ENCODE assay signal across 1 cellular context in the genomic region with DNA sequence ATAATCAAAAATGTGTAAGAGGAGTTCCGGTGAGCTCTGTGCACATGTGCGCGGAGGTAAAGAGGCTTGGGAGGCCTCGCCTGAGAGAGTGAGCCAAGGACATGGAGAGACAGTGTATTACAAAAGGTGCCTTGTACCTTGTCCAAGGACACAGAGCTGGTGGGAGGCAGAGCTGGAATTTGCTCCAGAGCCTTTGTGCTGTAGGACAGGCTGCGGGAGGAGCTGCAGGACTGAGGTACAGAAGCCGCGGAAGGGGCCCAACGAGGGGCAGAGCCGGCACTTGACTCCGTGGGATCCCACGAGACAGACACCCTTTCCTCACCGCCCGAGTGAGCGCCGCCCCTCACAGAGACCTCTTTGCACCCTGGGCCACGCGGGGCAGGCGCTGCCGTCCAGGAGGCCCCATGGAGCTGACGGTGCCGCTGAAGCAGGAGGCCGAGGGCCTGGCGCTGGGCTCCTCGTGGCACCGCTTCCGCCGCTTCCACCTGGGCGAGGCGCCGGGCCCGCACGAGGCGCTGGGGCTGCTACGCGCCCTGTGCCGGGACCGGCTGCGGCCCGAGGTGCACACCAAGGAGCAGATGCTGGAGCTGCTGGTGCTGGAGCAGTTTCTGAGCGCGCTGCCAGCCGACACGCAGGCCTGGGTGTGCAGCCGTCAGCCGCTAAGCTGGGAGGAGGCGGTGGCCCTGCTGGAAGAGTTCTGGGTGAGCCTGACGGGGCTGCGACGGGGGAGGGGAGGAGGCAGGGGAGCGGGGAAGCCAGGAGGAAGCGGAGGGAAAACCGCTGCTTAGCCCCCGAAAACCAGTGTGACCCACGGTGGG.
TF ChIP-seq lines count a peak whose summit lies in the region.

No MANE protein-coding gene starts in this region.

TF ChIP-seq in HepG2, 621 proteins besides CTCF, POLR2A, EP300 and RAD21 (continued from another document and continues in another):
- TF ChIP-seq TARDBP (CRISPR knock-in tag; IDR thresholded peaks at IDR 0.05), result peak; percentile 72; the same call in 1 of the 2 replicates
- TF ChIP-seq REST (IDR thresholded peaks at IDR 0.05; ENCODE audit: borderline replicate concordance in 1 of 2, low read depth in 1 of 2, low read length in 2 of 2), result no peak
- TF ChIP-seq SPEN (CRISPR knock-in tag; IDR thresholded peaks at IDR 0.05; ENCODE audit: low read depth), result peak; percentile 80
- peak; percentile 83; the same call in 1 of the 2 replicates for TF ChIP-seq SNAPC2 (CRISPR knock-in tag; IDR thresholded peaks at IDR 0.05)
- peak; percentile 73; the same call in 1 of the 2 replicates for TF ChIP-seq ZNF33B (CRISPR knock-in tag; IDR thresholded peaks at IDR 0.05)
- TF ChIP-seq YEATS4 (CRISPR knock-in tag; IDR thresholded peaks at IDR 0.05; ENCODE audit: borderline replicate concordance), result peak; percentile 75; the same call in 1 of the 2 replicates
- TF ChIP-seq ZNF317 (CRISPR knock-in tag; IDR thresholded peaks at IDR 0.05), result peak; percentile 82
- TF ChIP-seq RARA (CRISPR knock-in tag; IDR thresholded peaks at IDR 0.05), result peak; percentile 51; the same call in 1 of the 2 replicates
- TF ChIP-seq ZNF597 (CRISPR knock-in tag; IDR thresholded peaks at IDR 0.05), result no peak
- TF ChIP-seq, protein P1, sequence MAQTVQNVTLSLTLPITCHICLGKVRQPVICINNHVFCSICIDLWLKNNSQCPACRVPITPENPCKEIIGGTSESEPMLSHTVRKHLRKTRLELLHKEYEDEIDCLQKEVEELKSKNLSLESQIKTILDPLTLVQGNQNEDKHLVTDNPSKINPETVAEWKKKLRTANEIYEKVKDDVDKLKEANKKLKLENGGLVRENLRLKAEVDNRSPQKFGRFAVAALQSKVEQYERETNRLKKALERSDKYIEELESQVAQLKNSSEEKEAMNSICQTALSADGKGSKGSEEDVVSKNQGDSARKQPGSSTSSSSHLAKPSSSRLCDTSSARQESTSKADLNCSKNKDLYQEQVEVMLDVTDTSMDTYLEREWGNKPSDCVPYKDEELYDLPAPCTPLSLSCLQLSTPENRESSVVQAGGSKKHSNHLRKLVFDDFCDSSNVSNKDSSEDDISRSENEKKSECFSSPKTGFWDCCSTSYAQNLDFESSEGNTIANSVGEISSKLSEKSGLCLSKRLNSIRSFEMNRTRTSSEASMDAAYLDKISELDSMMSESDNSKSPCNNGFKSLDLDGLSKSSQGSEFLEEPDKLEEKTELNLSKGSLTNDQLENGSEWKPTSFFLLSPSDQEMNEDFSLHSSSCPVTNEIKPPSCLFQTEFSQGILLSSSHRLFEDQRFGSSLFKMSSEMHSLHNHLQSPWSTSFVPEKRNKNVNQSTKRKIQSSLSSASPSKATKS (CRISPR knock-in tag; IDR thresholded peaks at IDR 0.05), result no peak; the same call in 1 of the 2 replicates
- no peak for TF ChIP-seq RBM22 (optimal IDR thresholded peaks at IDR 0.05; ENCODE audit: low read length)
- TF ChIP-seq, protein P2, sequence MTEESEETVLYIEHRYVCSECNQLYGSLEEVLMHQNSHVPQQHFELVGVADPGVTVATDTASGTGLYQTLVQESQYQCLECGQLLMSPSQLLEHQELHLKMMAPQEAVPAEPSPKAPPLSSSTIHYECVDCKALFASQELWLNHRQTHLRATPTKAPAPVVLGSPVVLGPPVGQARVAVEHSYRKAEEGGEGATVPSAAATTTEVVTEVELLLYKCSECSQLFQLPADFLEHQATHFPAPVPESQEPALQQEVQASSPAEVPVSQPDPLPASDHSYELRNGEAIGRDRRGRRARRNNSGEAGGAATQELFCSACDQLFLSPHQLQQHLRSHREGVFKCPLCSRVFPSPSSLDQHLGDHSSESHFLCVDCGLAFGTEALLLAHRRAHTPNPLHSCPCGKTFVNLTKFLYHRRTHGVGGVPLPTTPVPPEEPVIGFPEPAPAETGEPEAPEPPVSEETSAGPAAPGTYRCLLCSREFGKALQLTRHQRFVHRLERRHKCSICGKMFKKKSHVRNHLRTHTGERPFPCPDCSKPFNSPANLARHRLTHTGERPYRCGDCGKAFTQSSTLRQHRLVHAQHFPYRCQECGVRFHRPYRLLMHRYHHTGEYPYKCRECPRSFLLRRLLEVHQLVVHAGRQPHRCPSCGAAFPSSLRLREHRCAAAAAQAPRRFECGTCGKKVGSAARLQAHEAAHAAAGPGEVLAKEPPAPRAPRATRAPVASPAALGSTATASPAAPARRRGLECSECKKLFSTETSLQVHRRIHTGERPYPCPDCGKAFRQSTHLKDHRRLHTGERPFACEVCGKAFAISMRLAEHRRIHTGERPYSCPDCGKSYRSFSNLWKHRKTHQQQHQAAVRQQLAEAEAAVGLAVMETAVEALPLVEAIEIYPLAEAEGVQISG (CRISPR knock-in tag; IDR thresholded peaks at IDR 0.05), result peak; percentile 63
- TF ChIP-seq SRF (IDR thresholded peaks at IDR 0.05; ENCODE audit: low read depth, low read length), result no peak
- no peak; the same call in 1 of the 2 replicates for TF ChIP-seq IRF2 (CRISPR knock-in tag; IDR thresholded peaks at IDR 0.05)
- peak; percentile 84; the same call in 1 of the 2 replicates for TF ChIP-seq ARHGAP35 (CRISPR knock-in tag; IDR thresholded peaks at IDR 0.05; ENCODE audit: borderline replicate concordance)
- TF ChIP-seq NFIB (CRISPR knock-in tag; IDR thresholded peaks at IDR 0.05; ENCODE audit: borderline replicate concordance), result no peak
- peak; percentile 69; the same call in 1 of the 2 replicates for TF ChIP-seq ZNF329 (CRISPR knock-in tag; IDR thresholded peaks at IDR 0.05; ENCODE audit: low read depth)
- TF ChIP-seq FOXP1 (IDR thresholded peaks at IDR 0.05), result no peak
- TF ChIP-seq FOXP1 (CRISPR knock-in tag; IDR thresholded peaks at IDR 0.05), result peak; percentile 47
- TF ChIP-seq SP2 (CRISPR knock-in tag; IDR thresholded peaks at IDR 0.05), result peak; percentile 48; the same call in 1 of the 2 replicates
- no peak for TF ChIP-seq ZZZ3 (CRISPR knock-in tag; IDR thresholded peaks at IDR 0.05; ENCODE audit: borderline replicate concordance)
- no peak for TF ChIP-seq MAFG (CRISPR knock-in tag; IDR thresholded peaks at IDR 0.05)
- peak; percentile 68; the same call in 1 of the 2 replicates for TF ChIP-seq ATF2 (CRISPR knock-in tag; IDR thresholded peaks at IDR 0.05)
- no peak for TF ChIP-seq CCAR2 (optimal IDR thresholded peaks at IDR 0.05; ENCODE audit: low read depth, low read length)
- TF ChIP-seq JUNB (CRISPR knock-in tag; IDR thresholded peaks at IDR 0.05; ENCODE audit: borderline replicate concordance), result no peak
- peak; percentile 56 for TF ChIP-seq IRX3 (CRISPR knock-in tag; IDR thresholded peaks at IDR 0.05; ENCODE audit: borderline replicate concordance, low read depth)
- peak; percentile 52; the same call in 1 of the 2 replicates for TF ChIP-seq ZNF816 (CRISPR knock-in tag; IDR thresholded peaks at IDR 0.05; ENCODE audit: borderline replicate concordance)
- no peak for TF ChIP-seq MIER2 (CRISPR knock-in tag; IDR thresholded peaks at IDR 0.05)
- no peak for TF ChIP-seq EHMT2 (IDR thresholded peaks at IDR 0.05; ENCODE audit: borderline replicate concordance, low read depth, low read length)
- TF ChIP-seq FOXA1 (IDR thresholded peaks at IDR 0.05), result no peak
- TF ChIP-seq FOXA1 (CRISPR knock-in tag; IDR thresholded peaks at IDR 0.05), result no peak
- no peak for TF ChIP-seq ZFP36 (IDR thresholded peaks at IDR 0.05; ENCODE audit: borderline replicate concordance, low read depth, low read length, partially characterized antibody)
- no peak for TF ChIP-seq NONO (IDR thresholded peaks at IDR 0.05)
- peak; percentile 76 for TF ChIP-seq NONO (CRISPR knock-in tag; conservative IDR thresholded peaks at IDR 0.05)
- TF ChIP-seq ETS1 (CRISPR knock-in tag; IDR thresholded peaks at IDR 0.05), result no peak
- TF ChIP-seq ZNF337 (CRISPR knock-in tag; IDR thresholded peaks at IDR 0.05; ENCODE audit: borderline replicate concordance, low read depth), result no peak
- TF ChIP-seq HOXA9 (CRISPR knock-in tag; IDR thresholded peaks at IDR 0.05; ENCODE audit: borderline replicate concordance), result peak; percentile 90; the same call in 1 of the 2 replicates
- TF ChIP-seq, protein P3, sequence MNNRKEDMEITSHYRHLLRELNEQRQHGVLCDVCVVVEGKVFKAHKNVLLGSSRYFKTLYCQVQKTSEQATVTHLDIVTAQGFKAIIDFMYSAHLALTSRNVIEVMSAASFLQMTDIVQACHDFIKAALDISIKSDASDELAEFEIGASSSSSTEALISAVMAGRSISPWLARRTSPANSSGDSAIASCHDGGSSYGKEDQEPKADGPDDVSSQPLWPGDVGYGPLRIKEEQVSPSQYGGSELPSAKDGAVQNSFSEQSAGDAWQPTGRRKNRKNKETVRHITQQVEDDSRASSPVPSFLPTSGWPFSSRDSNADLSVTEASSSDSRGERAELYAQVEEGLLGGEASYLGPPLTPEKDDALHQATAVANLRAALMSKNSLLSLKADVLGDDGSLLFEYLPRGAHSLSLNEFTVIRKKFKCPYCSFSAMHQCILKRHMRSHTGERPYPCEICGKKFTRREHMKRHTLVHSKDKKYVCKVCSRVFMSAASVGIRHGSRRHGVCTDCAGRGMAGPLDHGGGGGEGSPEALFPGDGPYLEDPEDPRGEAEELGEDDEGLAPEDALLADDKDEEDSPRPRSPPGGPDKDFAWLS (CRISPR knock-in tag; IDR thresholded peaks at IDR 0.05; ENCODE audit: borderline replicate concordance), result no peak
- TF ChIP-seq, protein P4, sequence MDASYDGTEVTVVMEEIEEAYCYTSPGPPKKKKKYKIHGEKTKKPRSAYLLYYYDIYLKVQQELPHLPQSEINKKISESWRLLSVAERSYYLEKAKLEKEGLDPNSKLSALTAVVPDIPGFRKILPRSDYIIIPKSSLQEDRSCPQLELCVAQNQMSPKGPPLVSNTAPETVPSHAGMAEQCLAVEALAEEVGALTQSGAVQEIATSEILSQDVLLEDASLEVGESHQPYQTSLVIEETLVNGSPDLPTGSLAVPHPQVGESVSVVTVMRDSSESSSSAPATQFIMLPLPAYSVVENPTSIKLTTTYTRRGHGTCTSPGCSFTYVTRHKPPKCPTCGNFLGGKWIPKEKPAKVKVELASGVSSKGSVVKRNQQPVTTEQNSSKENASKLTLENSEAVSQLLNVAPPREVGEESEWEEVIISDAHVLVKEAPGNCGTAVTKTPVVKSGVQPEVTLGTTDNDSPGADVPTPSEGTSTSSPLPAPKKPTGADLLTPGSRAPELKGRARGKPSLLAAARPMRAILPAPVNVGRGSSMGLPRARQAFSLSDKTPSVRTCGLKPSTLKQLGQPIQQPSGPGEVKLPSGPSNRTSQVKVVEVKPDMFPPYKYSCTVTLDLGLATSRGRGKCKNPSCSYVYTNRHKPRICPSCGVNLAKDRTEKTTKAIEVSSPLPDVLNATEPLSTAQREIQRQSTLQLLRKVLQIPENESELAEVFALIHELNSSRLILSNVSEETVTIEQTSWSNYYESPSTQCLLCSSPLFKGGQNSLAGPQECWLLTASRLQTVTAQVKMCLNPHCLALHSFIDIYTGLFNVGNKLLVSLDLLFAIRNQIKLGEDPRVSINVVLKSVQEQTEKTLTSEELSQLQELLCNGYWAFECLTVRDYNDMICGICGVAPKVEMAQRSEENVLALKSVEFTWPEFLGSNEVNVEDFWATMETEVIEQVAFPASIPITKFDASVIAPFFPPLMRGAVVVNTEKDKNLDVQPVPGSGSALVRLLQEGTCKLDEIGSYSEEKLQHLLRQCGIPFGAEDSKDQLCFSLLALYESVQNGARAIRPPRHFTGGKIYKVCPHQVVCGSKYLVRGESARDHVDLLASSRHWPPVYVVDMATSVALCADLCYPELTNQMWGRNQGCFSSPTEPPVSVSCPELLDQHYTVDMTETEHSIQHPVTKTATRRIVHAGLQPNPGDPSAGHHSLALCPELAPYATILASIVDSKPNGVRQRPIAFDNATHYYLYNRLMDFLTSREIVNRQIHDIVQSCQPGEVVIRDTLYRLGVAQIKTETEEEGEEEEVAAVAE (CRISPR knock-in tag; IDR thresholded peaks at IDR 0.05; ENCODE audit: borderline replicate concordance), result 0 out of 2 replicates have a peak, but pooled peaks have one; percentile 35
